ENCODE assay signal across 8 cellular contexts in genomic region chr9:34403554-34404380, GRCh38. TPM values are rescaled to one million over a fixed set of nuclear protein-coding genes. Genes with fewer than 3 reads are reported as not detected.
A peak's percentile ranks its signal among the peaks of the same experiment; 100 is the strongest.
DNase-seq lines count a peak whose midpoint lies in the region; ATAC-seq and TF ChIP-seq lines count a peak whose summit lies in the region.

No MANE protein-coding gene starts in this region.

- no peaks in the 10 kb centered on the region for H3K36me3 Mint-ChIP-seq in T-helper 2 cell treated with Interferon-gamma antibody and Interleukin-4, amounts not matched to agents 5 μg/mL and 100 μg/mL, for 36 hours (ENCODE audit: low read depth)
- peaks cover 20% of the 10 kb centered on the region for H3K36me3 Mint-ChIP-seq in MCF 10A (ENCODE audit: insufficient read depth, unreplicated experiment)

- no peaks in the 10 kb centered on the region for H3K4me1 Mint-ChIP-seq in T-helper 2 cell treated with Interferon-gamma antibody and Interleukin-4, amounts not matched to agents 5 μg/mL and 100 μg/mL, for 36 hours (ENCODE audit: low read depth)
- no peaks in the 10 kb centered on the region for H3K4me1 Mint-ChIP-seq in MCF 10A (ENCODE audit: insufficient read depth, unreplicated experiment)

- DNase-seq in DMS 273 (lab: John Stamatoyannopoulos, UW; ENCODE audit: unreplicated experiment) (peak; percentile 87), DMS 273 treated with DMSO at 0.1 percent for 48 hours (lab: John Stamatoyannopoulos, UW) (no peak), NCI-H1092 (lab: John Stamatoyannopoulos, UW) (peak; percentile 68), MCF 10A (ENCODE audit: unreplicated experiment) (peak; percentile 71), iPS-NIHi7 (ENCODE audit: extremely low spot score) (peak; percentile 83)
- DNase-seq in T-helper 2 cell treated with Interferon-gamma antibody and Interleukin-4, amounts not matched to agents 5 μg/mL and 100 μg/mL, for 36 hours (ENCODE audit: low spot score), result peak; percentile 30
- peak; percentile 10 to 32 for DNase-seq in stimulated activated CD4-positive, alpha-beta T cell treated with anti-CD3 and anti-CD28 coated beads, Interleukin-1b, Interleukin-23, amount 100 ng/mL, for 1 hour (ENCODE audit: low read depth in 2 of 2)

- no peak overlapping the region for H3K4me3 Mint-ChIP-seq in T-helper 2 cell treated with Interferon-gamma antibody and Interleukin-4, amounts not matched to agents 5 μg/mL and 100 μg/mL, for 36 hours
- H3K4me3 Mint-ChIP-seq in MCF 10A (ENCODE audit: unreplicated experiment), result no peak overlapping the region

- CTCF ChIA-PET in MCF 10A (lab: Yijun Ruan, JAX), result interaction anchor here (0.5 to 4.7 kb wide), 69 partner anchors 9 to 1271 kb away, joined by 3 to 59 read pairs (median 4); partner anchors contain the start of genes DNAI1 and FAM219A

- BruUV-seq in MCF 10A (replicated peaks; lab: Mats Ljungman, UMichigan), result no TSS peak

- intact Hi-C loops in MCF 10A (cut with micrococcal nuclease), result loop anchor here (1.0 kb wide), 2 partner anchors 97 to 200 kb away; no protein-coding TSS in a partner anchor

- no peak overlapping the region for H3K27ac Mint-ChIP-seq in T-helper 2 cell treated with Interferon-gamma antibody and Interleukin-4, amounts not matched to agents 5 μg/mL and 100 μg/mL, for 36 hours
- H3K27ac Mint-ChIP-seq in MCF 10A (ENCODE audit: low read depth, unreplicated experiment), result no peak overlapping the region

- TF ChIP-seq CTCF in MCF 10A (IDR thresholded peaks at IDR 0.05; ENCODE audit: unreplicated experiment), result peak; percentile 94

- ATAC-seq in HG02588 (IDR thresholded peaks at IDR 0.05; ENCODE audit: unreplicated experiment), result no peak

- POLR2A ChIA-PET in MCF 10A (lab: Yijun Ruan, JAX), result interaction anchor here (0.7 to 1.2 kb wide), 5 partner anchors 27 to 265 kb away, joined by 3 to 5 read pairs (median 3); partner anchors contain the start of gene DCTN3

- no peaks in the 10 kb centered on the region for H3K27me3 Mint-ChIP-seq in T-helper 2 cell treated with Interferon-gamma antibody and Interleukin-4, amounts not matched to agents 5 μg/mL and 100 μg/mL, for 36 hours (ENCODE audit: low read depth)
- H3K27me3 Mint-ChIP-seq in MCF 10A (ENCODE audit: insufficient read depth, unreplicated experiment), result no peaks in the 10 kb centered on the region

- H3K9me3 Mint-ChIP-seq in T-helper 2 cell treated with Interferon-gamma antibody and Interleukin-4, amounts not matched to agents 5 μg/mL and 100 μg/mL, for 36 hours, result no peaks in the 10 kb centered on the region
- no peaks in the 10 kb centered on the region for H3K9me3 Mint-ChIP-seq in MCF 10A (ENCODE audit: unreplicated experiment)

RNA-seq across cellular contexts. Expression of gene MYORG, which starts 27.1 kb away (rescaled TPM):
- total RNA-seq in MCF 10A (2022), result 2.4 and 2.9 TPM in 2 replicates

RNA-seq across cellular contexts. Expression of gene FAM219A, which starts 54.6 kb away (rescaled TPM):
- 19.3 and 20.3 TPM in 2 replicates for total RNA-seq in MCF 10A (2022)

RNA-seq across cellular contexts. Expression of gene DNAI1, which starts 54.8 kb away (rescaled TPM):
- not detected in 2 replicates for total RNA-seq in MCF 10A (2022)
